Comparison of ENCODE assay signal across 1 cellular context in genomic region chr19:5144545-5145179, GRCh38.
TF ChIP-seq lines count a peak whose summit lies in the region.

No MANE protein-coding gene starts in this region.

TF ChIP-seq in GM12878, 131 proteins besides CTCF, POLR2A, EP300 and RAD21:
- TF ChIP-seq CBFB (IDR thresholded peaks at IDR 0.05; ENCODE audit: low read depth) (no peak), CUX1 (IDR thresholded peaks at IDR 0.05; ENCODE audit: insufficient replicate concordance, low read depth, low read length) (no peak), POLR2AphosphoS5 (IDR thresholded peaks at IDR 0.05; ENCODE audit: low read length) (peak; percentile 33; the same call in 1 of the 2 replicates)
